Comparison of ENCODE assay signal across 1 cellular context in the genomic region with DNA sequence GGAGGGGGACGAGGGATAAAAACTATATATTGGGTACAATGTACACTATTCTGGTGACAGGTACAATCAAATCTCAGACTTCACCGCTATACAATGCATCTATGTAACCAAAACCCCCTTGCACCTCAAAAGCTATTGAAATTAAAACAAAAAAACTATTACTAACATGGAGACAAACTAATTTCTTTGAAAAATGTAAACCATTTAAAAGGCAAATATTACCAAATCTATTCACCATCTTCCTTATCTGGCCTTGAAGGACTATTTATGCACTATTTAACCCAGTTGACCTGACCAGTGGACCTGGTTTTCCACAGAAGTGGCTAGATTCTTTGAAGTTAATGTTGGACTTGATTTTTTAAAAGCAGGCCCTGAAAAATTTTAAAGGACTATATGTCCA.
TF ChIP-seq lines count a peak whose summit lies in the region.

No MANE protein-coding gene starts in this region.

TF ChIP-seq in HepG2, 621 proteins besides CTCF, POLR2A, EP300 and RAD21 (continued from another document):
- TF ChIP-seq, protein P1, sequence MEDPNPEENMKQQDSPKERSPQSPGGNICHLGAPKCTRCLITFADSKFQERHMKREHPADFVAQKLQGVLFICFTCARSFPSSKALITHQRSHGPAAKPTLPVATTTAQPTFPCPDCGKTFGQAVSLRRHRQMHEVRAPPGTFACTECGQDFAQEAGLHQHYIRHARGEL (CRISPR knock-in tag; IDR thresholded peaks at IDR 0.05) = no peak
- TF ChIP-seq HES4 (CRISPR knock-in tag; IDR thresholded peaks at IDR 0.05; ENCODE audit: borderline replicate concordance) (no peak), ZNF572 (CRISPR knock-in tag; IDR thresholded peaks at IDR 0.05) (no peak), ZNF263 (CRISPR knock-in tag; IDR thresholded peaks at IDR 0.05) (no peak)
- TF ChIP-seq, protein P2, sequence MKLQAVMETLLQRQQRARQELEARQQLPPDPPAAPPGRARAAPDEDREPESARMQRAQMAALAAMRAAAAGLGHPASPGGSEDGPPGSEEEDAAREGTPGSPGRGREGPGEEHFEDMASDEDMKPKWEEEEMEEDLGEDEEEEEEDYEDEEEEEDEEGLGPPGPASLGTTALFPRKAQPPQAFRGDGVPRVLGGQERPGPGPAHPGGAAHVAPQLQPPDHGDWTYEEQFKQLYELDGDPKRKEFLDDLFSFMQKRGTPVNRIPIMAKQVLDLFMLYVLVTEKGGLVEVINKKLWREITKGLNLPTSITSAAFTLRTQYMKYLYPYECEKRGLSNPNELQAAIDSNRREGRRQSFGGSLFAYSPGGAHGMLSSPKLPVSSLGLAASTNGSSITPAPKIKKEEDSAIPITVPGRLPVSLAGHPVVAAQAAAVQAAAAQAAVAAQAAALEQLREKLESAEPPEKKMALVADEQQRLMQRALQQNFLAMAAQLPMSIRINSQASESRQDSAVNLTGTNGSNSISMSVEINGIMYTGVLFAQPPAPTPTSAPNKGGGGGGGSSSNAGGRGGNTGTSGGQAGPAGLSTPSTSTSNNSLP (IDR thresholded peaks at IDR 0.05; ENCODE audit: low read depth, low read length) = 0 out of 2 replicates have a peak, but pooled peaks have one; percentile 16
- TF ChIP-seq, protein P3, sequence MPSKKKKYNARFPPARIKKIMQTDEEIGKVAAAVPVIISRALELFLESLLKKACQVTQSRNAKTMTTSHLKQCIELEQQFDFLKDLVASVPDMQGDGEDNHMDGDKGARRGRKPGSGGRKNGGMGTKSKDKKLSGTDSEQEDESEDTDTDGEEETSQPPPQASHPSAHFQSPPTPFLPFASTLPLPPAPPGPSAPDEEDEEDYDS (CRISPR knock-in tag; IDR thresholded peaks at IDR 0.05) = no peak
- TF ChIP-seq, protein P4, sequence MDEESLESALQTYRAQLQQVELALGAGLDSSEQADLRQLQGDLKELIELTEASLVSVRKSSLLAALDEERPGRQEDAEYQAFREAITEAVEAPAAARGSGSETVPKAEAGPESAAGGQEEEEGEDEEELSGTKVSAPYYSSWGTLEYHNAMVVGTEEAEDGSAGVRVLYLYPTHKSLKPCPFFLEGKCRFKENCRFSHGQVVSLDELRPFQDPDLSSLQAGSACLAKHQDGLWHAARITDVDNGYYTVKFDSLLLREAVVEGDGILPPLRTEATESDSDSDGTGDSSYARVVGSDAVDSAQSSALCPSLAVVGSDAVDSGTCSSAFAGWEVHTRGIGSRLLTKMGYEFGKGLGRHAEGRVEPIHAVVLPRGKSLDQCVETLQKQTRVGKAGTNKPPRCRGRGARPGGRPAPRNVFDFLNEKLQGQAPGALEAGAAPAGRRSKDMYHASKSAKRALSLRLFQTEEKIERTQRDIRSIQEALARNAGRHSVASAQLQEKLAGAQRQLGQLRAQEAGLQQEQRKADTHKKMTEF (CRISPR knock-in tag; IDR thresholded peaks at IDR 0.05) = no peak
